In the genomic region with DNA sequence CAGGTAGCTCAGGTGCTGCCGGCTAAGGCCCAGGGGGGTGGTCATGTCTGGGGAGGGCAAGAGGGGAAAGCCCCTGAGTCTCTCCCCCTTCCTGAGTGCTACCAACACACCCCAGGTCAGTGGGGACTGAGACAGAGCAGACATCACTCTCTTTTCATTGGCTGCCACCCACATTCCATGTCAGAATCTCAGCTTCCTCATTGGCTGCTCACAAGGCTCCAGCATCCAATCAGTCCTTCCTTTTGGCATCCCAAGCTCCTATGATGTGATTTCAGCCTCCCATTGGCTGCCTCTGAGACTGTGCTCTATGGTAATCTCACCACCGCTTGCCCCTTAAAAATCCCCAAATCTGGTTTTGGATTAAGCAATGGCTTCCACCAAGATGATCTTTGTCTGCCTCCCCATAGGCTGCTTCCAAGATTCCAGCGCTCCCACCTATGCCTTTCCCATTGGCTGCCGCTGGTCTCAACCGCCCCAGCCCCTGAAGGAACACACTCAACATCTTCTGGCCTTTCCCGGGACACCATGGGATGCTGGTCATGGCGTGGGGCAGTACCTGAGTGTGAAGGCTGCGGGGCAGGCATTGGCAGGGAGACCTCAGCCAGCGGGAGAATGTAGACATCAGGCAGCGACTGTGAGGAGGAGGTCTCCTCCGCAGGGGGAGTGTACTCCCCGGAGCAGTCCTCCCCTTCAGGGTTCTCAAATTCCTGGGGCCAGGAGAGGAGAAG, we compare ENCODE assay signal across 1 cellular context.
A peak's percentile ranks its signal among the peaks of the same experiment; 100 is the strongest.
TF ChIP-seq lines count a peak whose summit lies in the region.

No MANE protein-coding gene starts in this region.

TF ChIP-seq in HepG2, 621 proteins besides CTCF, POLR2A, EP300 and RAD21:
- TF ChIP-seq, protein P1, sequence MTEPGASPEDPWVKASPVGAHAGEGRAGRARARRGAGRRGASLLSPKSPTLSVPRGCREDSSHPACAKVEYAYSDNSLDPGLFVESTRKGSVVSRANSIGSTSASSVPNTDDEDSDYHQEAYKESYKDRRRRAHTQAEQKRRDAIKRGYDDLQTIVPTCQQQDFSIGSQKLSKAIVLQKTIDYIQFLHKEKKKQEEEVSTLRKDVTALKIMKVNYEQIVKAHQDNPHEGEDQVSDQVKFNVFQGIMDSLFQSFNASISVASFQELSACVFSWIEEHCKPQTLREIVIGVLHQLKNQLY (CRISPR knock-in tag; IDR thresholded peaks at IDR 0.05): no peak
- TF ChIP-seq CENPX (CRISPR knock-in tag; IDR thresholded peaks at IDR 0.05): no peak
- TF ChIP-seq LCORL (IDR thresholded peaks at IDR 0.05): no peak
- no peak for TF ChIP-seq LCORL (CRISPR knock-in tag; IDR thresholded peaks at IDR 0.05)
- peak; percentile 64 for TF ChIP-seq NFYC (CRISPR knock-in tag; IDR thresholded peaks at IDR 0.05)
- TF ChIP-seq, protein P2, sequence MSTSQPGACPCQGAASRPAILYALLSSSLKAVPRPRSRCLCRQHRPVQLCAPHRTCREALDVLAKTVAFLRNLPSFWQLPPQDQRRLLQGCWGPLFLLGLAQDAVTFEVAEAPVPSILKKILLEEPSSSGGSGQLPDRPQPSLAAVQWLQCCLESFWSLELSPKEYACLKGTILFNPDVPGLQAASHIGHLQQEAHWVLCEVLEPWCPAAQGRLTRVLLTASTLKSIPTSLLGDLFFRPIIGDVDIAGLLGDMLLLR (CRISPR knock-in tag; IDR thresholded peaks at IDR 0.05): no peak
- no peak for TF ChIP-seq RFX5 (IDR thresholded peaks at IDR 0.05; ENCODE audit: low read depth, low read length)
- TF ChIP-seq ZBTB3 (CRISPR knock-in tag; IDR thresholded peaks at IDR 0.05; ENCODE audit: borderline replicate concordance, low read depth): no peak
- peak; percentile 70 for TF ChIP-seq NFYB (CRISPR knock-in tag; IDR thresholded peaks at IDR 0.05)
- TF ChIP-seq TBX2 (CRISPR knock-in tag; IDR thresholded peaks at IDR 0.05; ENCODE audit: borderline replicate concordance): no peak
- TF ChIP-seq RFX3 (CRISPR knock-in tag; IDR thresholded peaks at IDR 0.05): no peak
- TF ChIP-seq ATF7-NPFF (CRISPR knock-in tag; IDR thresholded peaks at IDR 0.05; ENCODE audit: low read depth): no peak
- no peak for TF ChIP-seq ZFP90 (CRISPR knock-in tag; IDR thresholded peaks at IDR 0.05; ENCODE audit: borderline replicate concordance)
